ENCODE assay signal across 30 cellular contexts in the genomic region with DNA sequence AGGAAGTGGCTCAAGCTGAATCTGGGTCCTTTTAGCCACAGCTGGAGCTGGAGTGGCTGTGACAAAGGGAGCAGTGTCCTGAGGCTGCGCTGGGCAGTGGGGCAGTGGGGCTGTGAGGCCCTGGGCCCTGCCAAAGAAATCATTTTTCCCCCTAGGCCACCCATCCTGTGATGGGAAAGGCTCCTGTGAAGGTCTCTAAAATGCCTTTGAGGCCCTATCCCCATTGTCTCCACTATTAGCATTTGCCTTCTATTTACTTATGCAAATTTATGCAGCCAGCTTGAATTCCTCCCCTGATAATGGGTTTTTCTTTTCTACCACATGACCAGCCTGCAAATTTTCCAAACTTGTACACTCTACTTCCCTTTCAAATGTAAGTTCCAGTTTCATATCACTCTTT.
"Had no signal": no experiment of that assay in that cellular context is flagged by ENCODE, and none has a peak within 500 bp of the region (broad histone marks: within the 10 kb centered on the region; RNA-seq: fewer than 3 reads in every experiment).

No MANE protein-coding gene starts in this region.

- H3K27me3 ChIP-seq: breast epithelium, esophagus squamous epithelium, pancreas, stomach, thyroid gland, upper lobe of right lung had no signal

- H3K4me3 Mint-ChIP-seq: activated CD4-positive, alpha-beta T cell treated with anti-CD3 and anti-CD28 coated beads, Interleukin-2, amount 10 ng/mL, durations not matched to agents 7 days and 5 days; activated CD8-positive, alpha-beta T cell treated with anti-CD3 and anti-CD28 coated beads for 36 hours; activated T-cell treated with anti-CD3 and anti-CD28 coated beads, Interleukin-2, amount 50 U/mL, for 4 hours; activated T-helper 17 cell treated with anti-CD3 and anti-CD28 coated beads, Interleukin-2, amount 50 U/mL, for 72 hours; naive thymus-derived CD4-positive, alpha-beta T cell; stimulated activated naive B cell treated with anti-CD40 and anti-IgM and Interleukin-4, amounts not matched to agents 10 μg/mL and 1 μg/mL and 100 μg/mL, for 72 hours; T-helper 1 cell treated with Interleukin-12 subunit alpha and Interleukin-12 subunit beta and Interleukin-4 antibody, amounts not matched to agents 30 μg/mL and 1 μg/mL, for 36 hours had no signal

- H3K36me3 ChIP-seq: breast epithelium, esophagus squamous epithelium, pancreas, stomach, thyroid gland, upper lobe of right lung had no signal

- H3K4me1 ChIP-seq: breast epithelium, esophagus squamous epithelium, pancreas, psoas muscle, stomach, thyroid gland, upper lobe of right lung had no signal

- H3K27ac Mint-ChIP-seq: activated CD4-positive, alpha-beta T cell treated with anti-CD3 and anti-CD28 coated beads, Interleukin-2, amount 10 ng/mL, durations not matched to agents 7 days and 5 days; activated CD8-positive, alpha-beta T cell treated with anti-CD3 and anti-CD28 coated beads for 36 hours; activated T-helper 17 cell treated with anti-CD3 and anti-CD28 coated beads, Interleukin-2, amount 50 U/mL, for 72 hours; naive thymus-derived CD4-positive, alpha-beta T cell; stimulated activated naive B cell treated with anti-CD40 and anti-IgM and Interleukin-4, amounts not matched to agents 10 μg/mL and 1 μg/mL and 100 μg/mL, for 72 hours; T-helper 1 cell treated with Interleukin-12 subunit alpha and Interleukin-12 subunit beta and Interleukin-4 antibody, amounts not matched to agents 30 μg/mL and 1 μg/mL, for 36 hours had no signal

- H3K27me3 Mint-ChIP-seq: activated CD4-positive, alpha-beta T cell treated with anti-CD3 and anti-CD28 coated beads, Interleukin-2, amount 10 ng/mL, durations not matched to agents 7 days and 5 days; activated CD8-positive, alpha-beta T cell treated with anti-CD3 and anti-CD28 coated beads for 36 hours; activated T-helper 17 cell treated with anti-CD3 and anti-CD28 coated beads, Interleukin-2, amount 50 U/mL, for 72 hours; naive thymus-derived CD4-positive, alpha-beta T cell; stimulated activated naive B cell treated with anti-CD40 and anti-IgM and Interleukin-4, amounts not matched to agents 10 μg/mL and 1 μg/mL and 100 μg/mL, for 72 hours had no signal

- ATAC-seq: activated CD8-positive, alpha-beta T cell treated with anti-CD3 and anti-CD28 coated beads for 36 hours; activated T-cell treated with anti-CD3 and anti-CD28 coated beads, Interleukin-2, amount 50 U/mL, for 4 hours; activated T-helper 17 cell treated with anti-CD3 and anti-CD28 coated beads, Interleukin-2, amount 50 U/mL, for 72 hours; left cardiac atrium; naive thymus-derived CD4-positive, alpha-beta T cell; pancreas; psoas muscle; stimulated activated naive B cell treated with anti-CD40 and anti-IgM and Interleukin-4, amounts not matched to agents 10 μg/mL and 1 μg/mL and 100 μg/mL, for 72 hours; upper lobe of right lung had no signal

- H3K9me3 ChIP-seq: pancreas, psoas muscle, thyroid gland, upper lobe of right lung had no signal

- DNase-seq: activated CD4-positive, alpha-beta T cell treated with anti-CD3 and anti-CD28 coated beads for 1 hour; activated CD4-positive, alpha-beta T cell treated with anti-CD3 and anti-CD28 coated beads, Interleukin-2, amount 10 ng/mL, durations not matched to agents 7 days and 5 days; activated CD8-positive, alpha-beta T cell treated with anti-CD3 and anti-CD28 coated beads for 36 hours; activated gamma-delta T cell treated with Interleukin-2 at 50 U/mL for 16 hours; activated naive CD4-positive, alpha-beta T cell treated with anti-CD3 and anti-CD28 coated beads, Interleukin-2, amount 50 U/mL, for 16 hours; activated T-cell treated with anti-CD3 and anti-CD28 coated beads, Interleukin-2, amount 50 U/mL, for 4 hours; amniotic stem cell; central memory CD4-positive, alpha-beta T cell; esophagus squamous epithelium; foreskin melanocyte; glutamatergic neuron; islet precursor cell; left cardiac atrium; midbrain; naive thymus-derived CD4-positive, alpha-beta T cell; nucleus accumbens; psoas muscle; stimulated activated CD4-positive, alpha-beta T cell treated with anti-CD3 and anti-CD28 coated beads, Interleukin-15, amount 100 ng/mL, for 24 hours; stimulated activated CD4-positive, alpha-beta T cell treated with anti-CD3 and anti-CD28 coated beads, Interleukin-2, amount 100 ng/mL, for 24 hours; stimulated activated naive B cell treated with anti-CD40 and anti-IgM and Interleukin-4, amounts not matched to agents 10 μg/mL and 1 μg/mL and 100 μg/mL, for 72 hours; stomach; SW 1271; T-helper 9 cell; thyroid gland; upper lobe of right lung had no signal

- H3K27ac ChIP-seq: breast epithelium, epithelial cell of prostate, esophagus squamous epithelium, pancreas, psoas muscle, stomach, thyroid gland, upper lobe of right lung had no signal

- H3K4me1 Mint-ChIP-seq: activated CD4-positive, alpha-beta T cell treated with anti-CD3 and anti-CD28 coated beads, Interleukin-2, amount 10 ng/mL, durations not matched to agents 7 days and 5 days; activated T-helper 17 cell treated with anti-CD3 and anti-CD28 coated beads, Interleukin-2, amount 50 U/mL, for 72 hours; naive thymus-derived CD4-positive, alpha-beta T cell had no signal

- H3K4me3 ChIP-seq: breast epithelium, esophagus squamous epithelium, pancreas, psoas muscle, stomach, thyroid gland, upper lobe of right lung had no signal
